Comparison of ENCODE assay signal across 16 cellular contexts in genomic region chr10:132636358-132636757, GRCh38.
DNase-seq lines count a peak whose midpoint lies in the region; ATAC-seq and TF ChIP-seq lines count a peak whose summit lies in the region.
"Had no signal": no experiment of that assay in that cellular context is flagged by ENCODE, and none has a peak within 500 bp of the region (broad histone marks: within the 10 kb centered on the region; RNA-seq: fewer than 3 reads in every experiment).

No MANE protein-coding gene starts in this region.

- DNase-seq in Peyer's patch (peak in 2 of 3 donors; percentile 21 to 43), left ventricle myocardium superior (peak; percentile 22), sigmoid colon (peak; percentile 59), H7 (no peak), colonic mucosa (no peak), NCI-H510A (lab: John Stamatoyannopoulos, UW) (no peak)
- DNase-seq: ACHN, AML-193, COR-L47, DMS153, NCI-H1092, NCI-H1694, NCI-H524 treated with DMSO at 0.1 percent for 48 hours, SHP77 had no signal

- H3K36me3 ChIP-seq in BLaER1: no peaks in the 10 kb centered on the region
- H3K36me3 ChIP-seq in Peyer's patch: no peaks in the 10 kb centered on the region
- H3K36me3 ChIP-seq in sigmoid colon: no peaks in the 10 kb centered on the region
- H3K36me3 ChIP-seq in H7 (replicated peaks; ENCODE audit: control insufficient read depth, insufficient read depth, low read length): no peaks in the 10 kb centered on the region
- no peaks in the 10 kb centered on the region for H3K36me3 ChIP-seq in colonic mucosa

- H3K9me3 ChIP-seq in BLaER1: peaks cover 16% of the 10 kb centered on the region
- no peaks in the 10 kb centered on the region for H3K9me3 ChIP-seq in Peyer's patch
- no peaks in the 10 kb centered on the region for H3K9me3 ChIP-seq in sigmoid colon
- no peaks in the 10 kb centered on the region for H3K9me3 ChIP-seq in colonic mucosa

- no peak overlapping the region for H3K27ac ChIP-seq in BLaER1
- no peak overlapping the region for H3K27ac ChIP-seq in Peyer's patch
- H3K27ac ChIP-seq in sigmoid colon: peak overlapping the region; percentile 88 to 98 (median 96)
- H3K27ac ChIP-seq in colonic mucosa: no peak overlapping the region
- H3K27ac ChIP-seq: KMS-11 had no signal

- H4K20me1 ChIP-seq in BLaER1: peaks cover 100% of the 10 kb centered on the region

- TF ChIP-seq POLR2A in Peyer's patch (IDR thresholded peaks at IDR 0.05) (no peak), sigmoid colon (IDR thresholded peaks at IDR 0.05) (no peak)

- H3K27me3 ChIP-seq in BLaER1 (peaks cover 15% of the 10 kb centered on the region; the same call in 1 of the 2 replicates), Peyer's patch (no peaks in the 10 kb centered on the region), sigmoid colon (no peaks in the 10 kb centered on the region), H7 (ENCODE audit: control insufficient read depth, insufficient read depth, low read length) (no peaks in the 10 kb centered on the region), colonic mucosa (no peaks in the 10 kb centered on the region)

- 89 to 93% methylated on average over 9 of the region's 9 CpGs for WGBS in sigmoid colon, 2 donors

- H3K4me1 ChIP-seq in BLaER1 (peaks cover 73% of the 10 kb centered on the region), Peyer's patch (peaks cover 0 to 45% (median 3%) of the 10 kb centered on the region in 4 donors), sigmoid colon (peaks cover 0 to 82% (median 75%) of the 10 kb centered on the region in 4 donors), colonic mucosa (peaks cover 11% of the 10 kb centered on the region)

- intact Hi-C loops in left ventricle myocardium superior (cut with micrococcal nuclease) (loop anchor here (10.0 kb wide), 1 partner anchor 52 kb away; no protein-coding TSS in a partner anchor), sigmoid colon (cut with DNase I) (no loop called here), colonic mucosa (cut with DNase I) (loop anchor here (5.0 kb wide), 1 partner anchor 94 kb away; no protein-coding TSS in a partner anchor)

- no peak overlapping the region for H3K4me3 ChIP-seq in BLaER1
- H3K4me3 ChIP-seq in Peyer's patch: no peak overlapping the region
- H3K4me3 ChIP-seq in sigmoid colon: no peak overlapping the region
- H3K4me3 ChIP-seq in H7 (ENCODE audit: insufficient read depth, low read depth, low read length): no peak overlapping the region
- H3K4me3 ChIP-seq in colonic mucosa: no peak overlapping the region

- H3K9ac ChIP-seq in BLaER1 (no peak overlapping the region), colonic mucosa (ENCODE audit: low read depth in 2 of 2, low read length in 2 of 2) (no peak overlapping the region)
- H3K9ac ChIP-seq: KMS-11 had no signal

- no peak for TF ChIP-seq EP300 in sigmoid colon (IDR thresholded peaks at IDR 0.05)

- TF ChIP-seq CTCF in Peyer's patch (IDR thresholded peaks at IDR 0.05) (no peak), sigmoid colon (IDR thresholded peaks at IDR 0.05) (no peak), colonic mucosa (IDR thresholded peaks at IDR 0.05) (no peak)

- ATAC-seq in left ventricle myocardium superior: no peak

- peak overlapping the region; percentile 22; the same call in 1 of the 2 replicates for H3K4me2 ChIP-seq in BLaER1
- H3K4me2 ChIP-seq: KMS-11 had no signal

Comparison
In these comparisons a context has a peak if more than half of its experiments do, and no peak if none do; other contexts are left out.
1. H3K27ac ChIP-seq: peak in sigmoid colon (4 of 4); none in BLaER1 (single experiment), Peyer's patch (0 of 4) and colonic mucosa (single experiment).
2. DNase-seq: peak in Peyer's patch (2 of 3), left ventricle myocardium superior (single experiment) and sigmoid colon (single experiment); none in H7 (single experiment), colonic mucosa (single experiment) and NCI-H510A (single experiment).